Comparison of ENCODE assay signal across 10 cellular contexts in the genomic region with DNA sequence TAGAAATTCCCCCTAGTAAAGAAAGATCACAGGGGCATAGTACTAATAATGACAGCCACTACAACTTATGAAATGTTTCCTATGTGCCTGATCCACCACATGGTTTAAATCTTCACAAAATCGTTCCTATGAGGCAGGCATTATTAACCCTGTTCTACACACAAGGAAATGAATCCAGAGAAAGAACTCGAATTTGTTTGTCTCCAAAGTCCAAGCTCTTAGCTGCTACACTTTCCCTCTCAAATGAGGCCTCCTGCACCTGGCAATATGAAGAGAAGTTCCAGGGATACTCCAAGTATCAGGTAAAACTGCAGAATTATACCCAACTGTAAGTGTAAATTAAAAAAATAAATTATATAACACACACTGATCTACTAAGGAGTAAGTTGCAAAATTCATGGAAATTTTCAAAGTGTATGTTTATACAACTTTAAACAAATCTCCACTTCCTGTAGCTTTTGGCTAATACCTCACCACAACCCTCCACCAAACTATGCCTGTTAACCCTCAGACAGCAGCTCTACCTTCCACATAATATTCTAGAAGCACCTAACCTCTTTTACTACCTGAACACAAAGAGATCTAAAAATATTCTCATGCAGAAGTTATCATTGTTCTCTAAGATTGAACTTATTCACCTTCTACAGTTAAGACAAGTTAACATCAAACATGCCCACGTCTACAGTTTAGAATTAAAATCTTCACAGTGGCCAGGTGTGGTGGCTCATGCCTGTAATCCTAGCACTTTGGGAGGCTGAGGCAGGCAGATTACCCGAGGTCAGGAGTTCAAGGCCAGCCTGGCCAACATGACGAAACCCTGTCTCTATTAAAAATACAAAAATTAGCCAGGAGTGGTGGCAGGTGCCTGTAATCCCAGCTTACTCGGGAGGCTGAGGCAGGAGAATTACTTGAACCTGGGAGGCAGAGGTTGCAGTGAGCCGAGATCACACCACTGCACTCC. TPM values are rescaled to one million over a fixed set of nuclear protein-coding genes. Genes with fewer than 3 reads are reported as not detected.
A peak's percentile ranks its signal among the peaks of the same experiment; 100 is the strongest.
DNase-seq lines count a peak whose midpoint lies in the region; ATAC-seq, FAIRE-seq and TF ChIP-seq lines count a peak whose summit lies in the region.
"Had no signal": no experiment of that assay in that cellular context is flagged by ENCODE, and none has a peak within 500 bp of the region (broad histone marks: within the 10 kb centered on the region; RNA-seq: fewer than 3 reads in every experiment).

No MANE protein-coding gene starts in this region.

- CTCF ChIA-PET in activated CD4-positive, alpha-beta T cell treated with anti-CD3 and anti-CD28 coated beads, Interleukin-2, amount 10 ng/mL, durations not matched to agents 7 days and 5 days (lab: Charles Lee) = interaction anchor here (0.6 to 4.7 kb wide), 7 partner anchors 9 to 1937 kb away, joined by 3 to 25 read pairs (median 4); no protein-coding TSS in a partner anchor
- CTCF ChIA-PET in activated CD8-positive, alpha-beta T cell treated with anti-CD3 and anti-CD28 coated beads, Interleukin-2, amount 10 ng/mL, durations not matched to agents 7 days and 5 days (lab: Charles Lee) = interaction anchor here (0.8 to 11.2 kb wide), 9 partner anchors 10 to 95 kb away, joined by 4 to 67 read pairs (median 6); no protein-coding TSS in a partner anchor
- CTCF ChIA-PET in HepG2 (lab: Yijun Ruan, JAX; ENCODE audit: low intra/inter-chr PET ratio, low total read pairs) = interaction anchor here (1.1 kb wide), 1 partner anchor 109 kb away, joined by 3 read pairs; no protein-coding TSS in a partner anchor

- peaks cover 60% of the 10 kb centered on the region for H3K4me1 Mint-ChIP-seq in activated CD4-positive, alpha-beta T cell treated with anti-CD3 and anti-CD28 coated beads, Interleukin-2, amount 10 ng/mL, durations not matched to agents 7 days and 5 days
- peaks cover 63% of the 10 kb centered on the region for H3K4me1 Mint-ChIP-seq in activated CD8-positive, alpha-beta T cell treated with anti-CD3 and anti-CD28 coated beads, Interleukin-2, amount 10 ng/mL, durations not matched to agents 7 days and 5 days (ENCODE audit: low read depth)

- no peak for TF ChIP-seq CTCF in HepG2 (CRISPR knock-in tag; IDR thresholded peaks at IDR 0.05)

- intact Hi-C loops in HepG2 (cut with micrococcal nuclease; ENCODE audit: unreplicated experiment) = loop anchor here (5.0 kb wide), 1 partner anchor 36 kb away; no protein-coding TSS in a partner anchor

- in situ Hi-C loops in HepG2 (cut with HindIII; ENCODE audit: extremely low pct_ligation_motif_present, low pct_unique_long_range_greater_than_20kb) = no loop called here

- DNase-seq in activated CD4-positive, alpha-beta T cell treated with anti-CD3 and anti-CD28 coated beads, Interleukin-2, amount 10 ng/mL, durations not matched to agents 7 days and 5 days = peak; percentile 36
- DNase-seq in activated CD4-positive, alpha-beta T cell treated with anti-CD3 and anti-CD28 coated beads, Interleukin-2, amount 50 U/mL, for 4 hours = no peak
- DNase-seq in activated CD8-positive, alpha-beta T cell treated with anti-CD3 and anti-CD28 coated beads, Interleukin-2, amount 10 ng/mL, durations not matched to agents 7 days and 5 days = peak; percentile 63
- DNase-seq in HepG2 (ENCODE audit: low spot score) (peak; percentile 58), superior temporal gyrus (ENCODE audit: extremely low spot score) (peak; percentile 44), frontal cortex (ENCODE audit: low spot score in 2 of 2) (no peak), NCI-H82 (lab: John Stamatoyannopoulos, UW) (no peak)
- DNase-seq: effector CD8-positive, alpha-beta T cell had no signal

- H3K4me2 ChIP-seq in HepG2 (ENCODE audit: low read depth, low read length) = peak overlapping the region; percentile 82

- H4K20me1 ChIP-seq in HepG2 (ENCODE audit: insufficient read depth, low read length) = no peaks in the 10 kb centered on the region

- H3K36me3 Mint-ChIP-seq in activated CD4-positive, alpha-beta T cell treated with anti-CD3 and anti-CD28 coated beads, Interleukin-2, amount 10 ng/mL, durations not matched to agents 7 days and 5 days (ENCODE audit: low read depth) = peaks cover 60% of the 10 kb centered on the region
- H3K36me3 Mint-ChIP-seq in activated CD8-positive, alpha-beta T cell treated with anti-CD3 and anti-CD28 coated beads, Interleukin-2, amount 10 ng/mL, durations not matched to agents 7 days and 5 days (ENCODE audit: low read depth) = peaks cover 56% of the 10 kb centered on the region

- H3K36me3 ChIP-seq in HepG2 (replicated peaks in 1 of 2; ENCODE audit: control insufficient read depth in 1 of 2, insufficient read depth in 2 of 2, low read length in 2 of 2) = peaks cover 6 to 29% of the 10 kb centered on the region in 2 experiments; a peak in 4 of 5 replicates
- H3K36me3 ChIP-seq: HAP-1 had no signal

- H3K27ac Mint-ChIP-seq in activated CD4-positive, alpha-beta T cell treated with anti-CD3 and anti-CD28 coated beads, Interleukin-2, amount 10 ng/mL, durations not matched to agents 7 days and 5 days = peak overlapping the region; percentile 89
- H3K27ac Mint-ChIP-seq in activated CD8-positive, alpha-beta T cell treated with anti-CD3 and anti-CD28 coated beads, Interleukin-2, amount 10 ng/mL, durations not matched to agents 7 days and 5 days = peak overlapping the region; percentile 84

- no TSS peak for BruUV-seq in HepG2 (replicated peaks; lab: Mats Ljungman, UMichigan)

- WGBS in HepG2 (ENCODE audit: low lambda C conversion rate) = 11% methylated on average over 7 of the region's 7 CpGs

- TF ChIP-seq EP300 in HepG2 (IDR thresholded peaks at IDR 0.05; ENCODE audit: low read depth in 2 of 2, low read length in 2 of 2) (no peak), HepG2 (CRISPR knock-in tag; IDR thresholded peaks at IDR 0.05; ENCODE audit: borderline replicate concordance) (no peak)

- FAIRE-seq in HepG2 (lab: Jason Lieb, UNC) = no peak
- no peak for FAIRE-seq in frontal cortex (lab: Jason Lieb, UNC)

- peak overlapping the region; percentile 84 for H3K9ac ChIP-seq in HepG2 (ENCODE audit: insufficient read depth, low read depth, low read length)

- peak overlapping the region; percentile 88 for H3K4me3 Mint-ChIP-seq in activated CD4-positive, alpha-beta T cell treated with anti-CD3 and anti-CD28 coated beads, Interleukin-2, amount 10 ng/mL, durations not matched to agents 7 days and 5 days
- peak overlapping the region; percentile 92 for H3K4me3 Mint-ChIP-seq in activated CD8-positive, alpha-beta T cell treated with anti-CD3 and anti-CD28 coated beads, Interleukin-2, amount 10 ng/mL, durations not matched to agents 7 days and 5 days

- no peak for TF ChIP-seq POLR2A in HepG2 (IDR thresholded peaks at IDR 0.05; ENCODE audit: insufficient read depth in 1 of 2, low read depth in 2 of 2, low read length in 2 of 2)

- H3K4me3 ChIP-seq in HepG2 (replicated peaks in 1 of 3; ENCODE audit: insufficient read depth in 1 of 3, low read depth in 2 of 3, low read length in 3 of 3) = peak overlapping the region; percentile 55 to 97 (median 79); a peak in 4 of 6 replicates
- H3K4me3 ChIP-seq: HAP-1 had no signal

- no peaks in the 10 kb centered on the region; a peak in 1 of 5 replicates for H3K27me3 ChIP-seq in HepG2 (ENCODE audit: control insufficient read depth in 1 of 2, insufficient read depth in 2 of 2, low read length in 2 of 2)

- H3K79me2 ChIP-seq in HepG2 (ENCODE audit: insufficient read depth, low read length) = peaks cover 91% of the 10 kb centered on the region

- H2AFZ ChIP-seq in HepG2 (ENCODE audit: low read length) = no peak overlapping the region

- H3K9me3 ChIP-seq in HepG2 (ENCODE audit: low read length) = no peaks in the 10 kb centered on the region
- H3K9me3 ChIP-seq: HAP-1 had no signal

- peaks cover 6% of the 10 kb centered on the region for H3K9me3 Mint-ChIP-seq in activated CD4-positive, alpha-beta T cell treated with anti-CD3 and anti-CD28 coated beads, Interleukin-2, amount 10 ng/mL, durations not matched to agents 7 days and 5 days
- no peaks in the 10 kb centered on the region for H3K9me3 Mint-ChIP-seq in activated CD8-positive, alpha-beta T cell treated with anti-CD3 and anti-CD28 coated beads, Interleukin-2, amount 10 ng/mL, durations not matched to agents 7 days and 5 days (ENCODE audit: insufficient read depth)

- ATAC-seq in activated CD8-positive, alpha-beta T cell treated with anti-CD3 and anti-CD28 coated beads, Interleukin-2, amount 10 ng/mL, durations not matched to agents 7 days and 5 days = no peak
- ATAC-seq in HepG2 = peak; percentile 10; the same call in 1 of the 3 replicates
- no peak for ATAC-seq in GM18498 (IDR thresholded peaks at IDR 0.05; ENCODE audit: unreplicated experiment)

- peaks cover 68% of the 10 kb centered on the region for H3K4me1 ChIP-seq in HepG2 (ENCODE audit: insufficient read depth, low read length)

- POLR2A ChIA-PET in activated CD4-positive, alpha-beta T cell treated with anti-CD3 and anti-CD28 coated beads, Interleukin-2, amount 10 ng/mL, durations not matched to agents 7 days and 5 days (lab: Charles Lee) = no interaction called here
- POLR2A ChIA-PET in activated CD8-positive, alpha-beta T cell treated with anti-CD3 and anti-CD28 coated beads, Interleukin-2, amount 10 ng/mL, durations not matched to agents 7 days and 5 days (lab: Charles Lee) = interaction anchor here (0.6 to 10.1 kb wide), 8 partner anchors 8 to 264 kb away, joined by 3 to 128 read pairs (median 4); no protein-coding TSS in a partner anchor
- POLR2A ChIA-PET in HepG2 (lab: Yijun Ruan, JAX) = interaction anchor here (0.9 to 2.9 kb wide), 3 partner anchors 15 to 68 kb away, joined by 3 to 19 read pairs (median 19); no protein-coding TSS in a partner anchor

- H3K27ac ChIP-seq in HepG2 (ENCODE audit: extremely low read length, insufficient read depth, low read length) = peak overlapping the region; percentile 79

- TF ChIP-seq RAD21 in HepG2 (CRISPR knock-in tag; IDR thresholded peaks at IDR 0.05) = no peak

- H3K27me3 Mint-ChIP-seq in activated CD4-positive, alpha-beta T cell treated with anti-CD3 and anti-CD28 coated beads, Interleukin-2, amount 10 ng/mL, durations not matched to agents 7 days and 5 days = no peaks in the 10 kb centered on the region
- no peaks in the 10 kb centered on the region for H3K27me3 Mint-ChIP-seq in activated CD8-positive, alpha-beta T cell treated with anti-CD3 and anti-CD28 coated beads, Interleukin-2, amount 10 ng/mL, durations not matched to agents 7 days and 5 days (ENCODE audit: low read depth)

RNA-seq across cellular contexts. Expression of gene MGAT4A, which starts 2.9 kb away (rescaled TPM):
- total RNA-seq in activated CD4-positive, alpha-beta T cell treated with anti-CD3 and anti-CD28 coated beads, Interleukin-2, amount 10 ng/mL, durations not matched to agents 7 days and 5 days = 100 to 1,000 TPM in 1 of 2 experiments, 10 to 100 TPM in 1; 93.9 to 109 TPM
- total RNA-seq in activated CD8-positive, alpha-beta T cell treated with anti-CD3 and anti-CD28 coated beads, Interleukin-2, amount 10 ng/mL, durations not matched to agents 7 days and 5 days = 10 to 100 TPM; 73.4 to 76.2 TPM
- total RNA-seq in HepG2 (2016; rRNA removed; fragmentation: Illumina TruSeq; extraction: Trizol) (90.9 and 97.6 TPM in 2 replicates), frontal cortex (38.3 TPM)
- 50.4 and 51.6 TPM in 2 replicates for total RNA-seq in HepG2 (2016; cell fraction: cytosol; rRNA removed; fragmentation: Illumina TruSeq; extraction: Trizol; ENCODE audit: low read depth)
- total RNA-seq in HepG2 (2016; cell fraction: insoluble cytoplasmic fraction; rRNA removed; fragmentation: Illumina TruSeq; extraction: Trizol) = 92.4 and 95.8 TPM in 2 replicates
- total RNA-seq in HepG2 (2016; cell fraction: membrane; rRNA removed; fragmentation: Illumina TruSeq; extraction: Trizol) = 77.5 and 91.0 TPM in 2 replicates
- 116 and 118 TPM in 2 replicates for total RNA-seq in HepG2 (2016; cell fraction: nucleus; rRNA removed; fragmentation: Illumina TruSeq; extraction: Trizol)
- polyA plus RNA-seq in HepG2 (2011; rRNA removed) = 38.4 and 47.2 TPM in 2 replicates
- 18.0 and 30.5 TPM in 2 replicates for polyA plus RNA-seq in HepG2 (2011; cell fraction: cytosol; rRNA removed)
- polyA plus RNA-seq in HepG2 (2011; cell fraction: nucleus; rRNA removed) = 26.7 and 31.3 TPM in 2 replicates
- 57.2 and 70.3 TPM in 2 replicates for polyA plus RNA-seq in HepG2 (2012)
- polyA plus RNA-seq in HepG2 (2016; cell fraction: cytosol; fragmentation: Illumina TruSeq; extraction: Trizol; ENCODE audit: low read depth) = 40.5 and 43.0 TPM in 2 replicates
- polyA plus RNA-seq in HepG2 (2016; cell fraction: insoluble cytoplasmic fraction; fragmentation: Illumina TruSeq; extraction: Trizol; ENCODE audit: low read depth) = 43.1 and 44.6 TPM in 2 replicates
- polyA plus RNA-seq in HepG2 (2016; cell fraction: membrane; fragmentation: Illumina TruSeq; extraction: Trizol; ENCODE audit: low read depth) = 40.4 and 43.5 TPM in 2 replicates
- 58.4 and 61.2 TPM in 2 replicates for polyA plus RNA-seq in HepG2 (2016; cell fraction: nucleus; fragmentation: Illumina TruSeq; extraction: Trizol; ENCODE audit: insufficient read depth, low read depth)
- polyA minus RNA-seq in HepG2 (2011; rRNA and poly(A)+ RNA removed; ENCODE audit: low replicate concordance) = 0.05 and 64.4 TPM in 2 replicates
- 52.3 and 65.5 TPM in 2 replicates for polyA minus RNA-seq in HepG2 (2011; cell fraction: cytosol; rRNA and poly(A)+ RNA removed)
- polyA minus RNA-seq in HepG2 (2011; cell fraction: nucleus; rRNA and poly(A)+ RNA removed) = 154 and 209 TPM in 2 replicates

Comparison
In these comparisons a context has a peak if more than half of its experiments do, and no peak if none do; other contexts are left out.
1. DNase-seq: peak in activated CD4-positive, alpha-beta T cell treated with anti-CD3 and anti-CD28 coated beads, Interleukin-2, amount 10 ng/mL, durations not matched to agents 7 days and 5 days (single experiment), activated CD8-positive, alpha-beta T cell treated with anti-CD3 and anti-CD28 coated beads, Interleukin-2, amount 10 ng/mL, durations not matched to agents 7 days and 5 days (single experiment), HepG2 (single experiment) and superior temporal gyrus (single experiment); none in activated CD4-positive, alpha-beta T cell treated with anti-CD3 and anti-CD28 coated beads, Interleukin-2, amount 50 U/mL, for 4 hours (0 of 2), frontal cortex (0 of 2) and NCI-H82 (single experiment).